Comparison of ENCODE assay signal across 1 cellular context in genomic region chr2:58341047-58341446, GRCh38.
TF ChIP-seq lines count a peak whose summit lies in the region.

No MANE protein-coding gene starts in this region.

TF ChIP-seq in GM12878, 131 proteins besides CTCF, POLR2A, EP300 and RAD21:
- TF ChIP-seq, protein P1, sequence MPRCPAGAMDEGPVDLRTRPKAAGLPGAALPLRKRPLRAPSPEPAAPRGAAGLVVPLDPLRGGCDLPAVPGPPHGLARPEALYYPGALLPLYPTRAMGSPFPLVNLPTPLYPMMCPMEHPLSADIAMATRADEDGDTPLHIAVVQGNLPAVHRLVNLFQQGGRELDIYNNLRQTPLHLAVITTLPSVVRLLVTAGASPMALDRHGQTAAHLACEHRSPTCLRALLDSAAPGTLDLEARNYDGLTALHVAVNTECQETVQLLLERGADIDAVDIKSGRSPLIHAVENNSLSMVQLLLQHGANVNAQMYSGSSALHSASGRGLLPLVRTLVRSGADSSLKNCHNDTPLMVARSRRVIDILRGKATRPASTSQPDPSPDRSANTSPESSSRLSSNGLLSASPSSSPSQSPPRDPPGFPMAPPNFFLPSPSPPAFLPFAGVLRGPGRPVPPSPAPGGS (IDR thresholded peaks at IDR 0.05; ENCODE audit: borderline replicate concordance, insufficient read depth, low read depth, low read length, poor library complexity, severe bottlenecking), result no peak
- TF ChIP-seq FOXM1 (IDR thresholded peaks at IDR 0.05; ENCODE audit: low read depth, low read length), result no peak
- TF ChIP-seq, protein P2, sequence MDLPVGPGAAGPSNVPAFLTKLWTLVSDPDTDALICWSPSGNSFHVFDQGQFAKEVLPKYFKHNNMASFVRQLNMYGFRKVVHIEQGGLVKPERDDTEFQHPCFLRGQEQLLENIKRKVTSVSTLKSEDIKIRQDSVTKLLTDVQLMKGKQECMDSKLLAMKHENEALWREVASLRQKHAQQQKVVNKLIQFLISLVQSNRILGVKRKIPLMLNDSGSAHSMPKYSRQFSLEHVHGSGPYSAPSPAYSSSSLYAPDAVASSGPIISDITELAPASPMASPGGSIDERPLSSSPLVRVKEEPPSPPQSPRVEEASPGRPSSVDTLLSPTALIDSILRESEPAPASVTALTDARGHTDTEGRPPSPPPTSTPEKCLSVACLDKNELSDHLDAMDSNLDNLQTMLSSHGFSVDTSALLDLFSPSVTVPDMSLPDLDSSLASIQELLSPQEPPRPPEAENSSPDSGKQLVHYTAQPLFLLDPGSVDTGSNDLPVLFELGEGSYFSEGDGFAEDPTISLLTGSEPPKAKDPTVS (IDR thresholded peaks at IDR 0.05; ENCODE audit: low read depth, low read length), result no peak
